Comparison of ENCODE assay signal across 8 cellular contexts in genomic region chr4:184250795-184251679, GRCh38. TPM values are rescaled to one million over a fixed set of nuclear protein-coding genes. Genes with fewer than 3 reads are reported as not detected.
A peak's percentile ranks its signal among the peaks of the same experiment; 100 is the strongest.
DNase-seq lines count a peak whose midpoint lies in the region; ATAC-seq and TF ChIP-seq lines count a peak whose summit lies in the region.

No MANE protein-coding gene starts in this region.

- H3K4me1 ChIP-seq in adrenal gland (replicated peaks in 1 of 2) (no peaks in the 10 kb centered on the region), iPS DF 6.9 (ENCODE audit: control insufficient read depth, insufficient read depth, low read length) (0 out of 2 replicates have a peak, but pooled peaks cover 2% of the 10 kb centered on the region), stomach (no peaks in the 10 kb centered on the region)

- 56 to 69% (median 66%) methylated on average over 23 of the region's 23 CpGs for WGBS in adrenal gland, 4 donors
- no CpG with 5 or more reads among the region's 23 CpGs for WGBS in iPS DF 6.9 (ENCODE audit: insufficient coverage, insufficient read length)
- 69 to 75% (median 73%) methylated on average over 23 of the region's 23 CpGs for WGBS in stomach, 5 donors

- DNase-seq in ACHN (peak; percentile 57), GM12865 (ENCODE audit: low read depth) (peak; percentile 73), NCI-H748 treated with DMSO at 0.1 percent for 48 hours (lab: John Stamatoyannopoulos, UW) (peak; percentile 62), adrenal gland (no peak), iPS DF 6.9 (ENCODE audit: low read depth, low spot score) (peak; percentile 16), stomach (no peak)

- in situ Hi-C loops in ACHN (cut with HindIII; ENCODE audit: low pct_ligation_motif_present, low pct_unique_long_range_greater_than_20kb, low sequenced_read_pairs): no loop called here

- H3K27me3 ChIP-seq in adrenal gland (no peaks in the 10 kb centered on the region), iPS DF 6.9 (ENCODE audit: control insufficient read depth, insufficient read depth, low read length) (no peaks in the 10 kb centered on the region), stomach (peaks cover 0 to 3% (median 0%) of the 10 kb centered on the region in 3 donors)

- TF ChIP-seq CTCF in GM12865 (IDR thresholded peaks at IDR 0.05; ENCODE audit: insufficient read depth, low read depth, low read length, missing control alignments) (peak; percentile 55), adrenal gland (IDR thresholded peaks at IDR 0.05) (peak; percentile 26 to 66 (median 55)), stomach (IDR thresholded peaks at IDR 0.05) (peak in 4 of 7 experiments; percentile 37 to 75 (median 57))

- intact Hi-C loops in adrenal gland (cut with DNase I): no loop called here
- intact Hi-C loops in stomach (cut with DNase I; ENCODE audit: low total_unique reads): no loop called here

- ATAC-seq in HG03342 (IDR thresholded peaks at IDR 0.05; ENCODE audit: unreplicated experiment) (peak; percentile 74), GM18873 (IDR thresholded peaks at IDR 0.05; ENCODE audit: low FRiP score, unreplicated experiment) (no peak)

- no peaks in the 10 kb centered on the region for H3K9me3 ChIP-seq in adrenal gland (replicated peaks in 1 of 3)
- peaks cover 2% of the 10 kb centered on the region for H3K9me3 ChIP-seq in iPS DF 6.9 (ENCODE audit: control insufficient read depth, insufficient read depth, low read length)
- no peaks in the 10 kb centered on the region for H3K9me3 ChIP-seq in stomach

- H3K36me3 ChIP-seq in adrenal gland (replicated peaks in 1 of 2) (no peaks in the 10 kb centered on the region), iPS DF 6.9 (ENCODE audit: control insufficient read depth, insufficient read depth, low read length) (no peaks in the 10 kb centered on the region; the same call in 1 of the 2 replicates), stomach (no peaks in the 10 kb centered on the region)

- H3K4me3 ChIP-seq in GM12865 (ENCODE audit: low read depth, low read length) (no peak overlapping the region), adrenal gland (no peak overlapping the region), iPS DF 6.9 (ENCODE audit: low read length) (no peak overlapping the region), stomach (no peak overlapping the region)

- TF ChIP-seq POLR2A in adrenal gland (IDR thresholded peaks at IDR 0.05) (no peak), stomach (IDR thresholded peaks at IDR 0.05) (no peak)

- H3K27ac ChIP-seq in adrenal gland (no peak overlapping the region), iPS DF 6.9 (ENCODE audit: low read length) (no peak overlapping the region), stomach (no peak overlapping the region)

- TF ChIP-seq EP300 in stomach (IDR thresholded peaks at IDR 0.05): no peak

RNA-seq across cellular contexts. Expression of gene ENPP6, which starts 33.4 kb away (rescaled TPM):
- total RNA-seq in adrenal gland (1 to 10 TPM in 1 of 8 donors, under 1 TPM in 6, not detected in 1; 0.18 to 1.0 (median 0.32) TPM), stomach (1 to 10 TPM in 1 of 5 donors, not detected in 4; 3.5 TPM)
- polyA plus RNA-seq in adrenal gland (under 1 TPM; 0.40 to 0.84 (median 0.72) TPM), stomach (under 1 TPM; 0.25 to 0.93 (median 0.46) TPM)

Comparison
In these comparisons a context has a peak if more than half of its experiments do, and no peak if none do; other contexts are left out.
1. DNase-seq: peak in ACHN (single experiment), GM12865 (single experiment), NCI-H748 treated with DMSO at 0.1 percent for 48 hours (single experiment) and iPS DF 6.9 (single experiment); none in adrenal gland (0 of 7) and stomach (single experiment).
2. Peak in every context shown above with its lines, with median percentiles within 50 percentile points of each other: CTCF ChIP-seq.